11 cellular contexts compared by ENCODE assay signal in genomic region chr2:219398721-219399333, GRCh38. TPM values are rescaled to one million over a fixed set of nuclear protein-coding genes. Genes with fewer than 3 reads are reported as not detected.
DNase-seq lines count a peak whose midpoint lies in the region; FAIRE-seq and TF ChIP-seq lines count a peak whose summit lies in the region.
"Had no signal": no experiment of that assay in that cellular context is flagged by ENCODE, and none has a peak within 500 bp of the region (broad histone marks: within the 10 kb centered on the region; RNA-seq: fewer than 3 reads in every experiment).

No MANE protein-coding gene starts in this region.

- FAIRE-seq in HTR-8/SVneo (lab: Jason Lieb, UNC) = no peak
- FAIRE-seq: colon had no signal

- peak overlapping the region; percentile 24 for H3K9ac ChIP-seq in adipocyte (ENCODE audit: low read length)
- peak overlapping the region; percentile 32 for H3K9ac ChIP-seq in mucosa of stomach (ENCODE audit: low read length)

- H3K27ac Mint-ChIP-seq in Caco-2 (ENCODE audit: unreplicated experiment) = no peak overlapping the region
- H3K27ac Mint-ChIP-seq: CD8-positive, alpha-beta T cell; naive B cell had no signal

- peaks cover 28% of the 10 kb centered on the region for H3K4me1 ChIP-seq in Caco-2
- peaks cover 8% of the 10 kb centered on the region for H3K4me1 ChIP-seq in adipocyte (ENCODE audit: control insufficient read depth, insufficient read depth, low read length)
- peaks cover 30% of the 10 kb centered on the region for H3K4me1 ChIP-seq in mucosa of stomach (ENCODE audit: control insufficient read depth, insufficient read depth, low read length)

- peak in 1 of 2 experiments; percentile 14 for TF ChIP-seq CTCF in Caco-2 (IDR thresholded peaks at IDR 0.05; ENCODE audit: insufficient read depth in 1 of 2, low read depth in 1 of 2, low read length in 1 of 2, severe bottlenecking in 1 of 2, unreplicated experiment in 1 of 2)

- no peak overlapping the region for H3K4me3 Mint-ChIP-seq in Caco-2 (ENCODE audit: unreplicated experiment)
- H3K4me3 Mint-ChIP-seq: CD8-positive, alpha-beta T cell; naive B cell had no signal

- peaks cover 22% of the 10 kb centered on the region for H3K4me1 Mint-ChIP-seq in Caco-2 (ENCODE audit: low read depth, unreplicated experiment)
- H3K4me1 Mint-ChIP-seq: naive B cell had no signal

- intact Hi-C loops in Caco-2 (cut with micrococcal nuclease; ENCODE audit: unreplicated experiment) = loop anchor here (1.0 kb wide), 1 partner anchor 11 kb away; no protein-coding TSS in a partner anchor

- H3K4me3 ChIP-seq in Caco-2 (ENCODE audit: low read depth, low read length) (no peak overlapping the region), adipocyte (ENCODE audit: low read length) (no peak overlapping the region), mucosa of stomach (ENCODE audit: low read length) (no peak overlapping the region)

- H3K27me3 Mint-ChIP-seq in Caco-2 (ENCODE audit: insufficient read depth, unreplicated experiment) = no peaks in the 10 kb centered on the region

- DNase-seq in Caco-2 (peak; percentile 58 to 59), NCI-H146 (lab: John Stamatoyannopoulos, UW) (peak; percentile 79), adipocyte (ENCODE audit: low read depth) (peak; percentile 5), HTR-8/SVneo (ENCODE audit: insufficient read length, low spot score) (no peak), OCI-M1 (lab: John Stamatoyannopoulos, UW) (no peak)
- no peak for DNase-seq in stimulated activated CD4-positive, alpha-beta T cell treated with anti-CD3 and anti-CD28 coated beads, Interleukin-4, amount 100 ng/mL, for 24 hours
- no peak for DNase-seq in NK-92 treated with Interleukin-12 subunit alpha and Interleukin-12 subunit beta, amount 100 ng/mL, for 24 hours (lab: John Stamatoyannopoulos, UW)
- DNase-seq: CD8-positive, alpha-beta T cell; naive B cell had no signal

- CTCF ChIA-PET in Caco-2 (lab: Charles Lee) = interaction anchor here (0.6 to 2.7 kb wide), 8 partner anchors 10 to 131 kb away, joined by 3 to 29 read pairs (median 5); partner anchors contain the start of genes DNPEP and GMPPA

- H3K36me3 ChIP-seq in Caco-2 (ENCODE audit: control insufficient read depth, insufficient read depth, low read length) (no peaks in the 10 kb centered on the region), adipocyte (ENCODE audit: control insufficient read depth, insufficient read depth, low read length, severe bottlenecking) (no peaks in the 10 kb centered on the region), mucosa of stomach (ENCODE audit: control insufficient read depth, insufficient read depth, low read length) (no peaks in the 10 kb centered on the region)

- no peaks in the 10 kb centered on the region for H3K27me3 ChIP-seq in Caco-2 (replicated peaks; ENCODE audit: control insufficient read depth, insufficient read depth, low read length)
- no peaks in the 10 kb centered on the region for H3K27me3 ChIP-seq in adipocyte (replicated peaks; ENCODE audit: control insufficient read depth, insufficient read depth, low read length)
- H3K27me3 ChIP-seq in mucosa of stomach (ENCODE audit: control insufficient read depth, insufficient read depth, low read length) = no peaks in the 10 kb centered on the region

- H3K9me3 Mint-ChIP-seq in Caco-2 (ENCODE audit: unreplicated experiment) = no peaks in the 10 kb centered on the region
- H3K9me3 Mint-ChIP-seq: CD8-positive, alpha-beta T cell had no signal

- POLR2A ChIA-PET in Caco-2 (lab: Charles Lee) = interaction anchor here (0.6 to 1.2 kb wide), 3 partner anchors 10 to 111 kb away, joined by 3 to 9 read pairs (median 3); no protein-coding TSS in a partner anchor

- H3K9me3 ChIP-seq in Caco-2 (no peaks in the 10 kb centered on the region), adipocyte (ENCODE audit: control insufficient read depth, low read length) (no peaks in the 10 kb centered on the region), mucosa of stomach (ENCODE audit: control insufficient read depth, low read length) (no peaks in the 10 kb centered on the region)

- BruUV-seq in Caco-2 (replicated peaks; lab: Mats Ljungman, UMichigan) = no TSS peak

- no peaks in the 10 kb centered on the region for H3K36me3 Mint-ChIP-seq in Caco-2 (ENCODE audit: insufficient read depth, unreplicated experiment)
- H3K36me3 Mint-ChIP-seq: CD8-positive, alpha-beta T cell had no signal

RNA-seq across cellular contexts. Expression of gene DNPEP, which starts 11.1 kb away (rescaled TPM):
- total RNA-seq in Caco-2 (2022) = 102 and 103 TPM in 2 replicates

RNA-seq across cellular contexts. Expression of gene DES, which starts 19.4 kb away (rescaled TPM):
- 0.86 TPM in 1 of 2 replicates, not detected in the other for total RNA-seq in Caco-2 (2022)
- total RNA-seq: CD8-positive, alpha-beta T cell had no signal

RNA-seq across cellular contexts. Expression of gene SPEG, which starts 35.8 kb away (rescaled TPM):
- 17.2 and 18.6 TPM in 2 replicates for total RNA-seq in Caco-2 (2022)

Comparison
In these comparisons a context has a peak if more than half of its experiments do, and no peak if none do; other contexts are left out.
1. DNase-seq: peak in Caco-2 (2 of 2), NCI-H146 (single experiment) and adipocyte (single experiment); none in stimulated activated CD4-positive, alpha-beta T cell treated with anti-CD3 and anti-CD28 coated beads, Interleukin-4, amount 100 ng/mL, for 24 hours (single experiment), NK-92 treated with Interleukin-12 subunit alpha and Interleukin-12 subunit beta, amount 100 ng/mL, for 24 hours (single experiment), HTR-8/SVneo (single experiment) and OCI-M1 (single experiment).